In the genomic region with DNA sequence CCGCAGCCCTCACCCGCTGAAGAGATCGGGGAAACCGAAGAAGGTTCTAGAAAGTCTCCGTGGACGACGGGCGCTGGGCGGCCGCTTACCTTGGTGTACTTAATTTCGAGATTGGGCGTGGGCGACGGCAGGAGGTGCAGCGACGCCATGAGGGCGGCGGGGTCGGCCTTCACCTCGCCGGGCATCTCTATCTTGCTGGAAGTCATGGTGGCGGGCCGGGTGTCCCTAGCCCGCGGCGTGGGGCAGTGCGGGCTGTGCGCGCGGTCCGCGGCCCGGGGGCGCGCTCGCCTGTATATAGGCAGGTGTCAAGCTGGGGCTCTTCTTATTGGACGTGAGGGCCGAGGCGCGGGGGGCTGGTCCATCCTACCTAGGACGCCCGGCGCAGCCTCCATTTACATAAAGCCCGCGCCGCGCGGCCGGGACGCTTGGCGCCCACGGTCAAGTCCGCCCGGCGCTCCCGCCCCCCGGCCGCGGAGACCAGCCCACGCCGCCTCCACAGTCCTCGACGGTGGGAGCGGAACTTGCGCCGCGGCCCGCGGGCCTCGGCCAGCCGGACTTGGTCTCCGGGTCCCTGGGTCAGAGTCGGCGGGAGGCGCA, we compare ENCODE assay signal across 1 cellular context.
TF ChIP-seq lines count a peak whose summit lies in the region.

Gene ALDH1A2, minus strand, starts transcription at position 267 of the 597 bp plus-strand sequence. Its CDS starts 61 bp downstream, at position 206.

TF ChIP-seq in HCT116, 20 proteins besides CTCF, POLR2A, EP300 and RAD21 (continued from another document):
- TF ChIP-seq SIN3A (IDR thresholded peaks at IDR 0.05; ENCODE audit: low read depth) = no peak
- TF ChIP-seq ZNF274 (IDR thresholded peaks at IDR 0.05; ENCODE audit: low read depth, low read length) = no peak
- no peak for TF ChIP-seq POLR2AphosphoS5 (IDR thresholded peaks at IDR 0.05; ENCODE audit: low read depth, low read length)
- no peak for TF ChIP-seq TCF7L2 (IDR thresholded peaks at IDR 0.05; ENCODE audit: borderline replicate concordance, extremely low read depth, insufficient read depth, insufficient read length)
- TF ChIP-seq, protein P1, sequence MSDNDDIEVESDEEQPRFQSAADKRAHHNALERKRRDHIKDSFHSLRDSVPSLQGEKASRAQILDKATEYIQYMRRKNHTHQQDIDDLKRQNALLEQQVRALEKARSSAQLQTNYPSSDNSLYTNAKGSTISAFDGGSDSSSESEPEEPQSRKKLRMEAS (IDR thresholded peaks at IDR 0.05) = no peak
- TF ChIP-seq FOSL1 (IDR thresholded peaks at IDR 0.05; ENCODE audit: low read depth) = no peak
- TF ChIP-seq REST (IDR thresholded peaks at IDR 0.05; ENCODE audit: low read depth) = no peak
